In genomic region chr11:6269994-6270393, GRCh38 we compare ENCODE assay signal across 22 cellular contexts. TPM values are rescaled to one million over a fixed set of nuclear protein-coding genes. Genes with fewer than 3 reads are reported as not detected.
DNase-seq lines count a peak whose midpoint lies in the region; ATAC-seq and TF ChIP-seq lines count a peak whose summit lies in the region.
"Had no signal": no experiment of that assay in that cellular context is flagged by ENCODE, and none has a peak within 500 bp of the region (broad histone marks: within the 10 kb centered on the region; RNA-seq: fewer than 3 reads in every experiment).

No MANE protein-coding gene starts in this region.

- no peak overlapping the region for H3K4me3 Mint-ChIP-seq in effector memory CD8-positive, alpha-beta T cell
- no peak overlapping the region for H3K4me3 Mint-ChIP-seq in MCF 10A (ENCODE audit: unreplicated experiment)
- H3K4me3 Mint-ChIP-seq: activated T-helper 17 cell treated with anti-CD3 and anti-CD28 coated beads, Interleukin-2, amount 50 U/mL, for 72 hours had no signal

- dilution Hi-C loops in IMR-90 (cut with HindIII; ENCODE audit: low sequenced_read_pairs, unreplicated experiment) = no loop called here

- peak overlapping the region; percentile 19 for H2AK9ac ChIP-seq in IMR-90 (replicated peaks; ENCODE audit: low read depth, low read length, poor library complexity)

- H3K9me1 ChIP-seq in IMR-90 (ENCODE audit: insufficient read depth, low read length) = no peaks in the 10 kb centered on the region

- H3K4me2 ChIP-seq in IMR-90 (ENCODE audit: low read depth, low read length) (no peak overlapping the region), trophoblast cell (ENCODE audit: low read length) (no peak overlapping the region)

- H3K4me1 Mint-ChIP-seq in effector memory CD8-positive, alpha-beta T cell (ENCODE audit: low read depth in 2 of 2) = peaks cover 0 to 2% of the 10 kb centered on the region in 2 donors
- H3K4me1 Mint-ChIP-seq in MCF 10A (ENCODE audit: insufficient read depth, unreplicated experiment) = no peaks in the 10 kb centered on the region
- H3K4me1 Mint-ChIP-seq: activated T-helper 17 cell treated with anti-CD3 and anti-CD28 coated beads, Interleukin-2, amount 50 U/mL, for 72 hours; T-cell had no signal

- no peak overlapping the region for H2BK15ac ChIP-seq in IMR-90 (ENCODE audit: low read depth, low read length)

- H3K9ac ChIP-seq in IMR-90 (ENCODE audit: low read depth, low read length) (no peak overlapping the region), trophoblast cell (ENCODE audit: low read length) (no peak overlapping the region)

- H2BK5ac ChIP-seq in IMR-90 (ENCODE audit: low read depth, low read length, poor library complexity, severe bottlenecking) = no peak overlapping the region
- H2BK5ac ChIP-seq in trophoblast cell (ENCODE audit: low read depth, low read length, poor library complexity) = no peak overlapping the region

- H3K23ac ChIP-seq in IMR-90 (ENCODE audit: low read depth, low read length) (no peak overlapping the region), trophoblast cell (ENCODE audit: low read length) (no peak overlapping the region)

- H4K20me1 ChIP-seq in IMR-90 (ENCODE audit: insufficient read depth, low read length) = no peaks in the 10 kb centered on the region

- H2BK120ac ChIP-seq in IMR-90 (ENCODE audit: low read depth, low read length) = no peak overlapping the region
- H2BK120ac ChIP-seq in trophoblast cell (ENCODE audit: insufficient read depth, low read length, poor library complexity) = no peak overlapping the region

- H3K27ac ChIP-seq in IMR-90 (ENCODE audit: insufficient read depth, low read length) (no peak overlapping the region), trophoblast cell (ENCODE audit: low read depth, low read length) (no peak overlapping the region)
- H3K27ac ChIP-seq: ovary had no signal

- H3K9me3 ChIP-seq in IMR-90 (ENCODE audit: control insufficient read depth, insufficient read depth, low read length) (no peaks in the 10 kb centered on the region), trophoblast cell (ENCODE audit: insufficient read depth, low read depth, low read length) (no peaks in the 10 kb centered on the region)
- H3K9me3 ChIP-seq: BE2C, ovary had no signal

- H2BK20ac ChIP-seq in IMR-90 (ENCODE audit: low read depth, low read length) = no peak overlapping the region

- H3K4ac ChIP-seq in IMR-90 (ENCODE audit: low read depth, low read length) (no peak overlapping the region), trophoblast cell (ENCODE audit: low read depth, low read length) (no peak overlapping the region)

- H4K8ac ChIP-seq in IMR-90 (ENCODE audit: low read depth in 2 of 2, low read length in 2 of 2) (no peak overlapping the region), trophoblast cell (ENCODE audit: low read depth, low read length) (no peak overlapping the region)

- BruUV-seq in IMR-90 (replicated peaks; lab: Mats Ljungman, UMichigan) (no TSS peak), MCF 10A (replicated peaks; lab: Mats Ljungman, UMichigan) (no TSS peak)

- no peak overlapping the region for H3K18ac ChIP-seq in IMR-90 (ENCODE audit: low read depth, low read length)
- no peak overlapping the region for H3K18ac ChIP-seq in trophoblast cell (ENCODE audit: low read length)

- no peak overlapping the region for H4K5ac ChIP-seq in IMR-90 (ENCODE audit: low read depth, low read length)

- no peak overlapping the region for H4K91ac ChIP-seq in IMR-90 (ENCODE audit: insufficient read depth, low read depth, low read length)
- H4K91ac ChIP-seq in trophoblast cell (ENCODE audit: low read depth, low read length) = no peak overlapping the region

- intact Hi-C loops in IMR-90 (cut with micrococcal nuclease) = no loop called here
- intact Hi-C loops in MCF 10A (cut with micrococcal nuclease) = no loop called here

- DNase-seq in GM06990 (ENCODE audit: extremely low read depth, insufficient read length) (no peak), IMR-90 (no peak), trophoblast cell (no peak), MCF 10A (ENCODE audit: unreplicated experiment) (no peak), COLO668 (lab: John Stamatoyannopoulos, UW; ENCODE audit: unreplicated experiment) (no peak), NCI-H774 (lab: John Stamatoyannopoulos, UW) (no peak), activated gamma-delta T cell treated with Interleukin-2 at 50 U/mL for 16 hours (no peak)
- peak in 1 of 3 experiments; percentile 8 for DNase-seq in effector memory CD8-positive, alpha-beta T cell
- DNase-seq: amygdala; BE2C; DMS 273 treated with DMSO at 0.1 percent for 48 hours; foreskin fibroblast; HCEC 1CT; NCI-H1436 treated with DMSO at 0.1 percent for 48 hours; NCI-H2227 treated with DMSO at 0.1 percent for 48 hours; ovary; stimulated activated CD4-positive, alpha-beta T cell treated with anti-CD3 and anti-CD28 coated beads, Interleukin-4, amount 100 ng/mL, for 24 hours; stimulated activated CD8-positive, alpha-beta memory T cell treated with anti-CD3 and anti-CD28 coated beads, Interleukin-4, amount 100 ng/mL, for 48 hours had no signal

- H3K36me3 Mint-ChIP-seq in effector memory CD8-positive, alpha-beta T cell (ENCODE audit: insufficient read depth) = no peaks in the 10 kb centered on the region
- H3K36me3 Mint-ChIP-seq in MCF 10A (ENCODE audit: insufficient read depth, unreplicated experiment) = no peaks in the 10 kb centered on the region
- H3K36me3 Mint-ChIP-seq: T-cell had no signal

- H3K4me3 ChIP-seq in GM06990 (replicated peaks; ENCODE audit: low read depth, low read length) (no peak overlapping the region), IMR-90 (ENCODE audit: insufficient read depth, low read depth, low read length) (no peak overlapping the region), trophoblast cell (ENCODE audit: low read depth, low read length) (peak overlapping the region; percentile 54)
- H3K4me3 ChIP-seq: ovary had no signal

- peak; percentile 11 for TF ChIP-seq CTCF in GM06990 (IDR thresholded peaks at IDR 0.05; ENCODE audit: insufficient read depth, low read length, poor library complexity, severe bottlenecking)
- no peak for TF ChIP-seq CTCF in IMR-90 (conservative IDR thresholded peaks at IDR 0.05; ENCODE audit: low read depth, low read length)
- TF ChIP-seq CTCF in MCF 10A (IDR thresholded peaks at IDR 0.05; ENCODE audit: unreplicated experiment) = no peak

- H3K14ac ChIP-seq in IMR-90 (replicated peaks; ENCODE audit: low read depth, low read length) (no peak overlapping the region), trophoblast cell (ENCODE audit: low read length) (no peak overlapping the region)

- H3K79me2 ChIP-seq in trophoblast cell (ENCODE audit: control insufficient read depth, insufficient read depth, low read length, poor library complexity) = no peaks in the 10 kb centered on the region

- 87% methylated on average over 18 of the region's 24 CpGs; no CpG with 5 or more reads in 1 of the 2 experiments for WGBS in IMR-90 (ENCODE audit: extremely low coverage in 2 of 2, insufficient read length in 1 of 2), 2 experiments
- WGBS in trophoblast cell (ENCODE audit: extremely low coverage, insufficient coverage, insufficient read length) = no CpG with 5 or more reads among the region's 24 CpGs

- POLR2A ChIA-PET in IMR-90 (lab: Charles Lee; ENCODE audit: unreplicated experiment) (no interaction called here), MCF 10A (lab: Yijun Ruan, JAX) (no interaction called here)

- ATAC-seq in IMR-90 (ENCODE audit: low read depth) = no peak
- ATAC-seq in effector memory CD8-positive, alpha-beta T cell (replicated peaks) = peak; percentile 33
- ATAC-seq: activated T-helper 17 cell treated with anti-CD3 and anti-CD28 coated beads, Interleukin-2, amount 50 U/mL, for 72 hours; T-cell had no signal

- peaks cover 45 to 56% of the 10 kb centered on the region in 2 donors for H3K27me3 Mint-ChIP-seq in effector memory CD8-positive, alpha-beta T cell
- H3K27me3 Mint-ChIP-seq in MCF 10A (ENCODE audit: insufficient read depth, unreplicated experiment) = peaks cover 21% of the 10 kb centered on the region

- in situ Hi-C loops in IMR-90 (cut with MboI; ENCODE audit: low sequenced_read_pairs) = no loop called here

- no peak overlapping the region for H3K56ac ChIP-seq in IMR-90 (ENCODE audit: extremely low read depth, insufficient read depth, low read length)

- no peak for TF ChIP-seq POLR2A in IMR-90 (IDR thresholded peaks at IDR 0.05; ENCODE audit: low read depth, low read length)

- CTCF ChIA-PET in IMR-90 (lab: Yijun Ruan, JAX) = interaction anchor here (1.1 kb wide), 1 partner anchor 19 kb away, joined by 3 read pairs; no protein-coding TSS in a partner anchor
- CTCF ChIA-PET in MCF 10A (lab: Yijun Ruan, JAX) = interaction anchor here (0.6 to 1.8 kb wide), 3 partner anchors 17 to 93 kb away, joined by 3 to 6 read pairs (median 3); no protein-coding TSS in a partner anchor

- H3K36me3 ChIP-seq in GM06990 (ENCODE audit: control insufficient read depth, insufficient read depth, low read length) = no peaks in the 10 kb centered on the region
- no peaks in the 10 kb centered on the region for H3K36me3 ChIP-seq in IMR-90 (ENCODE audit: control insufficient read depth, insufficient read depth, low read length)
- H3K36me3 ChIP-seq in trophoblast cell (ENCODE audit: control insufficient read depth in 1 of 2, insufficient read depth in 2 of 2, low read length in 2 of 2) = peaks cover 9 to 13% of the 10 kb centered on the region in 2 experiments
- H3K36me3 ChIP-seq: BE2C, ovary had no signal

- no peaks in the 10 kb centered on the region for H3K9me3 Mint-ChIP-seq in effector memory CD8-positive, alpha-beta T cell
- H3K9me3 Mint-ChIP-seq in MCF 10A (ENCODE audit: unreplicated experiment) = no peaks in the 10 kb centered on the region
- H3K9me3 Mint-ChIP-seq: activated T-helper 17 cell treated with anti-CD3 and anti-CD28 coated beads, Interleukin-2, amount 50 U/mL, for 72 hours; T-cell had no signal

- no peak overlapping the region for H2AK5ac ChIP-seq in IMR-90 (ENCODE audit: low read depth, low read length)
- H2AK5ac ChIP-seq in trophoblast cell (ENCODE audit: low read length) = no peak overlapping the region

- H4K12ac ChIP-seq in trophoblast cell (ENCODE audit: low read depth, low read length) = no peak overlapping the region

- H3K4me1 ChIP-seq in IMR-90 (ENCODE audit: control insufficient read depth, insufficient read depth, low read length) = no peaks in the 10 kb centered on the region
- H3K4me1 ChIP-seq in trophoblast cell (ENCODE audit: control insufficient read depth in 1 of 2, insufficient read depth in 2 of 2, low read length in 2 of 2) = no peaks in the 10 kb centered on the region
- H3K4me1 ChIP-seq: BE2C had no signal

- H3K79me1 ChIP-seq in IMR-90 (ENCODE audit: low read depth in 1 of 2, low read length in 2 of 2) (no peaks in the 10 kb centered on the region), trophoblast cell (ENCODE audit: low read length) (no peaks in the 10 kb centered on the region)

- H3K27me3 ChIP-seq in GM06990 (replicated peaks; ENCODE audit: control insufficient read depth, insufficient read depth, low read length) (no peaks in the 10 kb centered on the region), IMR-90 (ENCODE audit: control insufficient read depth, insufficient read depth, low read length) (peaks cover 4% of the 10 kb centered on the region), trophoblast cell (ENCODE audit: insufficient read depth, low read length) (no peaks in the 10 kb centered on the region)
- H3K27me3 ChIP-seq: BE2C, ovary had no signal

- H2BK12ac ChIP-seq in trophoblast cell (ENCODE audit: low read length) = no peak overlapping the region

- no peak for TF ChIP-seq RAD21 in IMR-90 (IDR thresholded peaks at IDR 0.05; ENCODE audit: low read length)

- H2AFZ ChIP-seq in IMR-90 (replicated peaks; ENCODE audit: low read length, poor library complexity) (peak overlapping the region; percentile 16), trophoblast cell (ENCODE audit: insufficient read depth, low read length, poor library complexity) (no peak overlapping the region)

- no peak overlapping the region for H3K27ac Mint-ChIP-seq in effector memory CD8-positive, alpha-beta T cell
- no peak overlapping the region for H3K27ac Mint-ChIP-seq in MCF 10A (ENCODE audit: low read depth, unreplicated experiment)
- H3K27ac Mint-ChIP-seq: activated T-helper 17 cell treated with anti-CD3 and anti-CD28 coated beads, Interleukin-2, amount 50 U/mL, for 72 hours; T-cell had no signal

RNA-seq across cellular contexts. Expression of gene CCKBR, which starts 10.4 kb away (rescaled TPM):
- total RNA-seq in IMR-90 (2012; rRNA removed) = not detected in 2 replicates
- polyA plus RNA-seq in IMR-90 (2012; rRNA removed) = not detected in 2 replicates
- polyA plus RNA-seq in IMR-90 (2012; cell fraction: cytosol; rRNA removed) = not detected in 2 replicates
- not detected in 2 replicates for polyA plus RNA-seq in IMR-90 (2012; cell fraction: nucleus; rRNA removed; ENCODE audit: low replicate concordance)
- polyA plus RNA-seq in trophoblast cell (2013) = 198 and 222 TPM in 2 replicates
- not detected in 2 replicates for total RNA-seq in MCF 10A (2022)
- total RNA-seq: activated T-helper 17 cell treated with anti-CD3 and anti-CD28 coated beads, Interleukin-2, amount 50 U/mL, for 72 hours; LHCN-M2; skeletal muscle tissue; T-cell had no signal

RNA-seq across cellular contexts. Expression of gene CNGA4, which starts 31.1 kb away (rescaled TPM):
- under 0.01 TPM in 1 of 2 replicates, not detected in the other for total RNA-seq in IMR-90 (2012; rRNA removed)
- 0.07 and 0.12 TPM in 2 replicates for polyA plus RNA-seq in IMR-90 (2012; rRNA removed)
- not detected in 2 replicates for polyA plus RNA-seq in IMR-90 (2012; cell fraction: cytosol; rRNA removed)
- 0.41 and 0.53 TPM in 2 replicates for polyA plus RNA-seq in IMR-90 (2012; cell fraction: nucleus; rRNA removed; ENCODE audit: low replicate concordance)
- polyA plus RNA-seq in trophoblast cell (2013) = 0.14 TPM in 2 replicates
- not detected in 2 replicates for total RNA-seq in MCF 10A (2022)
- total RNA-seq: LHCN-M2, skeletal muscle tissue had no signal

RNA-seq across cellular contexts. Expression of gene FHIP1B, which starts 35.6 kb away (rescaled TPM):
- 4.7 and 5.9 TPM in 2 replicates for total RNA-seq in IMR-90 (2012; rRNA removed)
- polyA plus RNA-seq in IMR-90 (2012; rRNA removed) = 28.1 and 30.2 TPM in 2 replicates
- 10.0 and 13.5 TPM in 2 replicates for polyA plus RNA-seq in IMR-90 (2012; cell fraction: cytosol; rRNA removed)
- polyA plus RNA-seq in IMR-90 (2012; cell fraction: nucleus; rRNA removed; ENCODE audit: low replicate concordance) = 175 and 206 TPM in 2 replicates
- polyA plus RNA-seq in trophoblast cell (2013) = 56.3 and 62.9 TPM in 2 replicates
- 44.6 and 51.1 TPM in 2 replicates for total RNA-seq in MCF 10A (2022)

RNA-seq across cellular contexts. Expression of gene CAVIN3, which starts 50.3 kb away (rescaled TPM):
- total RNA-seq in IMR-90 (2012; rRNA removed) (112 and 116 TPM in 2 replicates), MCF 10A (2022) (69.9 and 89.5 TPM in 2 replicates)
- polyA plus RNA-seq in IMR-90 (2012; rRNA removed) = 185 and 241 TPM in 2 replicates
- 369 and 427 TPM in 2 replicates for polyA plus RNA-seq in IMR-90 (2012; cell fraction: cytosol; rRNA removed)
- 99.2 and 236 TPM in 2 replicates for polyA plus RNA-seq in IMR-90 (2012; cell fraction: nucleus; rRNA removed; ENCODE audit: low replicate concordance)
- polyA plus RNA-seq in trophoblast cell (2013) = 36.3 and 39.8 TPM in 2 replicates
